Comparison of ENCODE assay signal across 2 cellular contexts in genomic region chr13:50154697-50155096, GRCh38.
A peak's percentile ranks its signal among the peaks of the same experiment; 100 is the strongest.
TF ChIP-seq lines count a peak whose summit lies in the region.

No MANE protein-coding gene starts in this region.

TF ChIP-seq in A549, 52 proteins besides CTCF, POLR2A, EP300 and RAD21 (continued from another document):
- TF ChIP-seq HMGXB4 (CRISPR knock-in tag; IDR thresholded peaks at IDR 0.05; ENCODE audit: borderline replicate concordance) = no peak
- no peak for TF ChIP-seq FOSL2 (IDR thresholded peaks at IDR 0.05)
- no peak for TF ChIP-seq FOSL2 (CRISPR knock-in tag; IDR thresholded peaks at IDR 0.05)

TF ChIP-seq in K562, 482 proteins besides CTCF, POLR2A, EP300 and RAD21:
- no peak for TF ChIP-seq ZNF592 (IDR thresholded peaks at IDR 0.05)
- TF ChIP-seq KDM4B (IDR thresholded peaks at IDR 0.05; ENCODE audit: borderline replicate concordance in 2 of 2, low read depth in 1 of 2) = no peak
- no peak for TF ChIP-seq BRCA1 (IDR thresholded peaks at IDR 0.05)
- no peak for TF ChIP-seq BRCA1 (CRISPR knock-in tag; IDR thresholded peaks at IDR 0.05)
- 0 out of 2 replicates have a peak, but pooled peaks have one; percentile 4 for TF ChIP-seq C11orf30 (IDR thresholded peaks at IDR 0.05; ENCODE audit: low read depth)
- no peak for TF ChIP-seq MYC (IDR thresholded peaks at IDR 0.05; ENCODE audit: low read depth, low read length)
- no peak for TF ChIP-seq MYC (CRISPR knock-in tag; IDR thresholded peaks at IDR 0.05; ENCODE audit: borderline replicate concordance, low read depth)
- 0 out of 2 replicates have a peak, but pooled peaks have one; percentile 10 for TF ChIP-seq ZNF316 (IDR thresholded peaks at IDR 0.05)
TF ChIP-seq in K562: peak in this region for 2.
